ENCODE assay signal across 24 cellular contexts in the genomic region with DNA sequence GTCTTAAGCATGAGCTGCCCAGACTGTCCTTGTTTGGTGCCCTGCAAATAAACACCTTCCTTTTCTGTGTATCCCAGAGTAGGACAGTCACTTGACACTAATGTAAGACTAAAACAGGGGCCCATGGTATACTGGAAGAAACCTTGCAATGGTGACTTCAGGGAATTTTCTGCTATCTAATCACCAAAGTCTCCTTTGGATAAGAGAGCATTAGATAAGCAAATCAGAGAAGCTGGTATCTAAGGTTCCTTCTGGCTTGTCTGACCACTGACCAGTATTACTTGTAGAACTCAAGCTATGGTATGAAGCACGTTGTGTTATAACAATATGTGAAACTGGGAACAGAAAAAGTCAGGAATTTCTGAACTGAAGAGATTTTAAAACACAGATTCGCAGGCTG.
"Had no signal": no experiment of that assay in that cellular context is flagged by ENCODE, and none has a peak within 500 bp of the region (broad histone marks: within the 10 kb centered on the region; RNA-seq: fewer than 3 reads in every experiment).

No MANE protein-coding gene starts in this region.

- H3K9me3 ChIP-seq: gastrocnemius medialis, lower lobe of right lung, ovary, right lobe of liver, thoracic aorta, tibial nerve, upper lobe of right lung, uterus had no signal

- H3K36me3 Mint-ChIP-seq: natural killer cell; stimulated activated naive B cell treated with anti-CD40 and anti-IgM and Interleukin-4, amounts not matched to agents 10 μg/mL and 1 μg/mL and 100 μg/mL, for 72 hours had no signal

- H3K27ac Mint-ChIP-seq: effector memory CD8-positive, alpha-beta T cell; natural killer cell; stimulated activated naive B cell treated with anti-CD40 and anti-IgM and Interleukin-4, amounts not matched to agents 10 μg/mL and 1 μg/mL and 100 μg/mL, for 72 hours; stimulated activated naive CD8-positive, alpha-beta T cell treated with anti-CD3 and anti-CD28 coated beads, Interleukin-15, Interleukin-2, amounts not matched to agents 100 ng/mL and 50 ng/mL, for 24 hours had no signal

- H3K27me3 ChIP-seq: gastrocnemius medialis, ovary, right lobe of liver, tibial nerve, upper lobe of right lung, uterus had no signal

- DNase-seq: effector memory CD8-positive, alpha-beta T cell; foreskin fibroblast; gastrocnemius medialis; head of caudate nucleus; left ventricle myocardium superior; lower lobe of right lung; natural killer cell; occipital lobe; ovary; posterior cingulate gyrus; right lobe of liver; small intestine; stimulated activated CD4-positive, alpha-beta T cell treated with anti-CD3 and anti-CD28 coated beads, Interleukin-15, amount 100 ng/mL, for 24 hours; stimulated activated CD4-positive, alpha-beta T cell treated with anti-CD3 and anti-CD28 coated beads, Interleukin-2, amount 100 ng/mL, for 48 hours; stimulated activated naive B cell treated with anti-CD40 and anti-IgM and Interleukin-4, amounts not matched to agents 10 μg/mL and 1 μg/mL and 100 μg/mL, for 72 hours; upper lobe of right lung; uterus had no signal

- ATAC-seq: effector memory CD8-positive, alpha-beta T cell; esophagus mucosa; gastrocnemius medialis; left ventricle myocardium superior; lower lobe of right lung; natural killer cell; right lobe of liver; stimulated activated naive B cell treated with anti-CD40 and anti-IgM and Interleukin-4, amounts not matched to agents 10 μg/mL and 1 μg/mL and 100 μg/mL, for 72 hours; upper lobe of right lung had no signal

- H3K4me1 ChIP-seq: gastrocnemius medialis, lower lobe of right lung, right lobe of liver, tibial nerve, upper lobe of right lung, uterus had no signal

- H3K4me3 Mint-ChIP-seq: effector memory CD8-positive, alpha-beta T cell; natural killer cell; stimulated activated naive B cell treated with anti-CD40 and anti-IgM and Interleukin-4, amounts not matched to agents 10 μg/mL and 1 μg/mL and 100 μg/mL, for 72 hours; stimulated activated naive CD8-positive, alpha-beta T cell treated with anti-CD3 and anti-CD28 coated beads, Interleukin-15, Interleukin-2, amounts not matched to agents 100 ng/mL and 50 ng/mL, for 24 hours had no signal

- H3K36me3 ChIP-seq: gastrocnemius medialis, lower lobe of right lung, ovary, right lobe of liver, thoracic aorta, tibial nerve, upper lobe of right lung, uterus had no signal

- H3K27me3 Mint-ChIP-seq: effector memory CD8-positive, alpha-beta T cell; stimulated activated naive B cell treated with anti-CD40 and anti-IgM and Interleukin-4, amounts not matched to agents 10 μg/mL and 1 μg/mL and 100 μg/mL, for 72 hours had no signal

- H3K4me3 ChIP-seq: coronary artery, gastrocnemius medialis, lower lobe of right lung, ovary, right lobe of liver, thoracic aorta, tibial nerve, upper lobe of right lung, uterus had no signal

- H3K27ac ChIP-seq: coronary artery, epithelial cell of prostate, gastrocnemius medialis, lower lobe of right lung, ovary, right lobe of liver, thoracic aorta, tibial nerve, upper lobe of right lung, uterus had no signal

- FAIRE-seq: keratinocyte, small intestine had no signal

- H3K4me1 Mint-ChIP-seq: natural killer cell; stimulated activated naive B cell treated with anti-CD40 and anti-IgM and Interleukin-4, amounts not matched to agents 10 μg/mL and 1 μg/mL and 100 μg/mL, for 72 hours had no signal

- H3K9me3 Mint-ChIP-seq: effector memory CD8-positive, alpha-beta T cell; natural killer cell; stimulated activated naive B cell treated with anti-CD40 and anti-IgM and Interleukin-4, amounts not matched to agents 10 μg/mL and 1 μg/mL and 100 μg/mL, for 72 hours; stimulated activated naive CD8-positive, alpha-beta T cell treated with anti-CD3 and anti-CD28 coated beads, Interleukin-15, Interleukin-2, amounts not matched to agents 100 ng/mL and 50 ng/mL, for 24 hours had no signal
